ENCODE assay signal across 8 cellular contexts in genomic region chr17:44331249-44331760, GRCh38. TPM values are rescaled to one million over a fixed set of nuclear protein-coding genes. Genes with fewer than 3 reads are reported as not detected.
DNase-seq lines count a peak whose midpoint lies in the region; ATAC-seq and TF ChIP-seq lines count a peak whose summit lies in the region.

No MANE protein-coding gene starts in this region.

- H3K4me1 Mint-ChIP-seq in central memory CD8-positive, alpha-beta T cell = peaks cover 10% of the 10 kb centered on the region

- ATAC-seq in central memory CD8-positive, alpha-beta T cell (replicated peaks; ENCODE audit: extremely low read depth, poor library complexity, severe bottlenecking) = no peak
- ATAC-seq in HG03378 (IDR thresholded peaks at IDR 0.05; ENCODE audit: unreplicated experiment) = no peak

- H3K27me3 Mint-ChIP-seq in central memory CD8-positive, alpha-beta T cell = no peaks in the 10 kb centered on the region

- H3K4me1 ChIP-seq in GM23248 (ENCODE audit: insufficient read depth) = peaks cover 7% of the 10 kb centered on the region; the same call in 1 of the 2 replicates

- no peak for DNase-seq in AG09319 (ENCODE audit: extremely low read depth, low read depth)
- DNase-seq in GM23248 = peak; percentile 72
- DNase-seq in NCI-H345 treated with DMSO at 0.1 percent for 48 hours (lab: John Stamatoyannopoulos, UW; ENCODE audit: unreplicated experiment) = peak; percentile 53
- DNase-seq in activated CD4-positive, CD25-positive, alpha-beta regulatory T cell treated with anti-CD3 and anti-CD28 coated beads, Interleukin-2, amount 50 U/mL, for 72 hours = peak; percentile 66
- peak; percentile 51 to 64 for DNase-seq in central memory CD8-positive, alpha-beta T cell (ENCODE audit: low spot score in 2 of 2)
- peak; percentile 82 for DNase-seq in kidney tubule cell (ENCODE audit: low spot score)
- DNase-seq in stimulated activated CD4-positive, alpha-beta T cell treated with anti-CD3 and anti-CD28 coated beads, TNF-alpha, amount 100 ng/mL, for 48 hours (ENCODE audit: low read depth in 3 of 3) = peak; percentile 48 to 62 (median 60)

- peaks cover under 1% of the 10 kb centered on the region for H3K36me3 Mint-ChIP-seq in central memory CD8-positive, alpha-beta T cell (ENCODE audit: insufficient read depth)

- peak; percentile 67 for TF ChIP-seq CTCF in AG09319 (IDR thresholded peaks at IDR 0.05; ENCODE audit: low read depth, low read length)

- H4K20me1 ChIP-seq in GM23248 (ENCODE audit: insufficient read depth) = no peaks in the 10 kb centered on the region

- H3K36me3 ChIP-seq in GM23248 (ENCODE audit: low read depth) = no peaks in the 10 kb centered on the region

- no peaks in the 10 kb centered on the region for H3K9me2 ChIP-seq in GM23248 (ENCODE audit: insufficient read depth)

- H3K27ac Mint-ChIP-seq in central memory CD8-positive, alpha-beta T cell (ENCODE audit: low read depth) = no peak overlapping the region

- no peaks in the 10 kb centered on the region for H3K9me3 ChIP-seq in GM23248 (ENCODE audit: low read depth)

- H3K9me3 Mint-ChIP-seq in central memory CD8-positive, alpha-beta T cell = no peaks in the 10 kb centered on the region

- no peak overlapping the region for H3K4me3 ChIP-seq in GM23248

- H3K27me3 ChIP-seq in GM23248 (replicated peaks; ENCODE audit: insufficient read depth) = no peaks in the 10 kb centered on the region

- H3K9ac ChIP-seq in GM23248 = no peak overlapping the region

- H3F3A ChIP-seq in GM23248 (ENCODE audit: insufficient read depth) = peaks cover 7% of the 10 kb centered on the region; the same call in 1 of the 2 replicates

- no peak overlapping the region for H2AFZ ChIP-seq in GM23248

- 0 to 3% methylated on average over 7 of the region's 7 CpGs for WGBS in GM23248 (ENCODE audit: low coverage in 1 of 2, low lambda C conversion rate in 2 of 2, missing lambda C conversion rate in 2 of 2), 2 experiments

- no peaks in the 10 kb centered on the region for H3K79me2 ChIP-seq in GM23248 (ENCODE audit: insufficient read depth)

- no peak overlapping the region for H3K27ac ChIP-seq in GM23248

- in situ Hi-C loops in GM23248 (cut with MboI) = no loop called here

- no peak overlapping the region for H3K4me3 Mint-ChIP-seq in central memory CD8-positive, alpha-beta T cell

- H3K4me2 ChIP-seq in GM23248 (ENCODE audit: unreplicated experiment) = no peak overlapping the region

RNA-seq across cellular contexts. Expression of gene SLC25A39, which starts 6.7 kb away (rescaled TPM):
- total RNA-seq in GM23248 (2014; rRNA removed; shearing (Covaris generic)) = 96.1 and 118 TPM in 2 replicates
- polyA plus RNA-seq in GM23248 (2016; fragmentation: Nextera tagmentation; extraction: Ambion mirVana) = 117 TPM in 2 replicates

RNA-seq across cellular contexts. Expression of gene GRN, which starts 13.8 kb away (rescaled TPM):
- total RNA-seq in GM23248 (2014; rRNA removed; shearing (Covaris generic)) = 326 and 410 TPM in 2 replicates
- 440 and 446 TPM in 2 replicates for polyA plus RNA-seq in GM23248 (2016; fragmentation: Nextera tagmentation; extraction: Ambion mirVana)

RNA-seq across cellular contexts. Expression of gene RUNDC3A, which starts 22.9 kb away (rescaled TPM):
- total RNA-seq in GM23248 (2014; rRNA removed; shearing (Covaris generic)) = 0.11 TPM in 1 of 2 replicates, not detected in the other
- polyA plus RNA-seq in GM23248 (2016; fragmentation: Nextera tagmentation; extraction: Ambion mirVana) = 0.24 TPM in 1 of 2 replicates, not detected in the other

RNA-seq across cellular contexts. Expression of gene FAM171A2, which starts 32.3 kb away (rescaled TPM):
- total RNA-seq in GM23248 (2014; rRNA removed; shearing (Covaris generic)) = 4.6 and 4.8 TPM in 2 replicates
- polyA plus RNA-seq in GM23248 (2016; fragmentation: Nextera tagmentation; extraction: Ambion mirVana) = 0.25 and 0.46 TPM in 2 replicates

RNA-seq across cellular contexts. Expression of gene ITGA2B, which starts 58.1 kb away (rescaled TPM):
- not detected in 2 replicates for total RNA-seq in GM23248 (2014; rRNA removed; shearing (Covaris generic))
- polyA plus RNA-seq in GM23248 (2016; fragmentation: Nextera tagmentation; extraction: Ambion mirVana) = not detected in 2 replicates
